In genomic region chr17:61429274-61429673, GRCh38 we compare ENCODE assay signal across 7 cellular contexts.
"Had no signal": no experiment of that assay in that cellular context is flagged by ENCODE, and none has a peak within 500 bp of the region (broad histone marks: within the 10 kb centered on the region; RNA-seq: fewer than 3 reads in every experiment).

No MANE protein-coding gene starts in this region.

- FAIRE-seq: G401.6, GM12891, GM12892, GM18507, GM19239 had no signal

- DNase-seq: GDM1, GF-D8 had no signal
